13 cellular contexts compared by ENCODE assay signal in the genomic region with DNA sequence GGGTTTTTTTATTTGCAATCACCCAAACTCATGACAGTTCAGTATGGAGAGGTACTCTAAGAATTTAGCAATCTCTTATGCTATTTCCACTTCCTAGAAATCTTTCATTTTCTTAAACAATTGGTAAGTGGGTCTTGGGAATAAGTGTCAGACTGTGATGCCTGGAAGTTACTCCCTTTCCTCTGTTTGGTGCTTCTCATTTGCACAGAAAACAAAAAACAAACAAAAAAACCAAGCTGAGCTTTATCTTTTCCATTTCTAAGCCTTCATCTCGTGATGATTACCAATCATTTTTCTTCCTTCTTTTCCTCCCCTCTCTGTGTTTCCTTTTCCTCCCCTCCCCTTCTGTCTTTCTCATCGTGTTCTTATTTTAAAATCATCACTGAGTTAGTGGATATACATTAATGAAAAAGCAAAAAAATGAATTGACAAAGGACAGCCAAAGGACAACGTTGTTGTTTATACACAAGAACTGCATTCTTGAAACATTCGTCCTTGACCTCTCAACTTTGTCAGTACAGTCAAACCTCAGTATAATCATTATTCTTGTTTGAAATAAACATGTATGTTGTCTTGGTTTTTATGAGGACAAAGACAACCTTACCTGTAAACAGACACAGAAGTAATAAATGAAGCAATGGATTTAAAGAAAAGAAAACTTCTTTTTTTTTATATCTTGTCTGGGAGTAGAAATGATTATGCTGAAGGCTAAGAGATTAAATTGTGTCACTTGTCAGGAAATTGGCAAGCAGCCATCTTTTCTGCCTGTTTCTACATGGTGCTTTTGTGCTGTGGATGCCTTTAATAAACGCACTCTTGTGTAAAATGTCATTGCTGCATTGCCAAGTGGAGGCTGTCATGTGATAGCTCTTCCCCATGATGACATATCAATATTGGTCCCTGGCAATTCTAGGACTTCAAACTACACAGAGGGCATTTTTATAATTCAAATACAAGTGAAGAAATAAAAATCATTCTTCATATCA.
DNase-seq lines count a peak whose midpoint lies in the region; ATAC-seq and TF ChIP-seq lines count a peak whose summit lies in the region.
"Had no signal": no experiment of that assay in that cellular context is flagged by ENCODE, and none has a peak within 500 bp of the region (broad histone marks: within the 10 kb centered on the region; RNA-seq: fewer than 3 reads in every experiment).

No MANE protein-coding gene starts in this region.

- H3K27ac Mint-ChIP-seq in activated CD8-positive, alpha-beta T cell treated with anti-CD3 and anti-CD28 coated beads, Interleukin-2, amount 10 ng/mL, durations not matched to agents 7 days and 5 days, result no peak overlapping the region
- H3K27ac Mint-ChIP-seq: activated CD4-positive, alpha-beta T cell treated with anti-CD3 and anti-CD28 coated beads for 36 hours; CD4-positive, alpha-beta memory T cell had no signal

- H3K4me3 ChIP-seq in LNCaP clone FGC (ENCODE audit: low read depth, low read length) (no peak overlapping the region), neuronal stem cell (ENCODE audit: low read length in 2 of 2) (no peak overlapping the region), Karpas-422 (ENCODE audit: low read length) (no peak overlapping the region)
- H3K4me3 ChIP-seq: esophagus muscularis mucosa had no signal

- H3K4me1 ChIP-seq in neuronal stem cell (ENCODE audit: control insufficient read depth in 2 of 2, insufficient read depth in 1 of 2, low read depth in 1 of 2, low read length in 2 of 2) (no peaks in the 10 kb centered on the region), Karpas-422 (ENCODE audit: low read length) (no peaks in the 10 kb centered on the region)

- no peaks in the 10 kb centered on the region for H3K27me3 Mint-ChIP-seq in activated CD8-positive, alpha-beta T cell treated with anti-CD3 and anti-CD28 coated beads, Interleukin-2, amount 10 ng/mL, durations not matched to agents 7 days and 5 days (ENCODE audit: low read depth)
- H3K27me3 Mint-ChIP-seq: activated CD4-positive, alpha-beta T cell treated with anti-CD3 and anti-CD28 coated beads for 36 hours; CD4-positive, alpha-beta memory T cell had no signal

- no peak overlapping the region for H3K14ac ChIP-seq in neuronal stem cell (ENCODE audit: low read length)

- no peak overlapping the region for H3K18ac ChIP-seq in neuronal stem cell (ENCODE audit: low read length)

- POLR2A ChIA-PET in activated CD8-positive, alpha-beta T cell treated with anti-CD3 and anti-CD28 coated beads, Interleukin-2, amount 10 ng/mL, durations not matched to agents 7 days and 5 days (lab: Charles Lee), result interaction anchor here (0.6 kb wide), 1 partner anchor 118 kb away, joined by 3 read pairs; no protein-coding TSS in a partner anchor

- no peak overlapping the region for H3K23ac ChIP-seq in neuronal stem cell (ENCODE audit: low read depth, low read length, poor library complexity)

- no peak overlapping the region for H4K8ac ChIP-seq in neuronal stem cell (ENCODE audit: low read depth, low read length)

- H2AK5ac ChIP-seq in neuronal stem cell (ENCODE audit: low read depth, low read length), result no peak overlapping the region

- ATAC-seq in HG03108 (IDR thresholded peaks at IDR 0.05; ENCODE audit: unreplicated experiment), result no peak
- no peak for ATAC-seq in activated CD8-positive, alpha-beta T cell treated with anti-CD3 and anti-CD28 coated beads, Interleukin-2, amount 10 ng/mL, durations not matched to agents 7 days and 5 days
- ATAC-seq: activated CD4-positive, alpha-beta T cell treated with anti-CD3 and anti-CD28 coated beads for 36 hours had no signal

- no peak overlapping the region for H3K4me3 Mint-ChIP-seq in activated CD8-positive, alpha-beta T cell treated with anti-CD3 and anti-CD28 coated beads, Interleukin-2, amount 10 ng/mL, durations not matched to agents 7 days and 5 days
- H3K4me3 Mint-ChIP-seq: activated CD4-positive, alpha-beta T cell treated with anti-CD3 and anti-CD28 coated beads for 36 hours; CD4-positive, alpha-beta memory T cell; neural crest cell had no signal

- H4K20me1 ChIP-seq in Karpas-422 (ENCODE audit: insufficient read depth, low read depth, low read length), result no peaks in the 10 kb centered on the region

- no peak overlapping the region for H2BK15ac ChIP-seq in neuronal stem cell (ENCODE audit: low read length)

- H3K79me1 ChIP-seq in neuronal stem cell (ENCODE audit: low read depth, low read length), result no peaks in the 10 kb centered on the region

- no peaks in the 10 kb centered on the region for H3K36me3 ChIP-seq in neuronal stem cell (replicated peaks in 1 of 2; ENCODE audit: control insufficient read depth in 2 of 2, insufficient read depth in 2 of 2, low read length in 2 of 2)
- no peaks in the 10 kb centered on the region for H3K36me3 ChIP-seq in Karpas-422 (ENCODE audit: insufficient read depth, low read length)
- H3K36me3 ChIP-seq: esophagus muscularis mucosa had no signal

- H2BK120ac ChIP-seq in neuronal stem cell (ENCODE audit: low read depth, low read length), result no peak overlapping the region

- H4K91ac ChIP-seq in neuronal stem cell (ENCODE audit: low read depth, low read length, poor library complexity), result no peak overlapping the region

- no peaks in the 10 kb centered on the region for H3K27me3 ChIP-seq in neuronal stem cell (ENCODE audit: control insufficient read depth in 3 of 3, insufficient read depth in 3 of 3, low read depth in 1 of 3, low read length in 3 of 3)
- H3K27me3 ChIP-seq in Karpas-422 (ENCODE audit: low read length), result 0 out of 2 replicates have a peak, but pooled peaks cover 2% of the 10 kb centered on the region
- H3K27me3 ChIP-seq: esophagus muscularis mucosa had no signal

- H3K4me1 Mint-ChIP-seq in activated CD8-positive, alpha-beta T cell treated with anti-CD3 and anti-CD28 coated beads, Interleukin-2, amount 10 ng/mL, durations not matched to agents 7 days and 5 days (ENCODE audit: low read depth), result no peaks in the 10 kb centered on the region
- H3K4me1 Mint-ChIP-seq: activated CD4-positive, alpha-beta T cell treated with anti-CD3 and anti-CD28 coated beads for 36 hours; CD4-positive, alpha-beta memory T cell; neural crest cell had no signal

- no peaks in the 10 kb centered on the region for H3K9me2 ChIP-seq in Karpas-422 (replicated peaks; ENCODE audit: insufficient read depth, low read length)

- peak; percentile 21 for DNase-seq in LNCaP clone FGC (ENCODE audit: low read depth)
- DNase-seq in NCI-H345 treated with DMSO at 0.1 percent for 48 hours (lab: John Stamatoyannopoulos, UW; ENCODE audit: unreplicated experiment), result peak; percentile 79
- DNase-seq in caudate nucleus (lab: John Stamatoyannopoulos, UW), result peak in 49 of 61 donors; percentile 0 to 91 (median 51)
- no peak for DNase-seq in neuronal stem cell (ENCODE audit: low spot score)
- DNase-seq in iPS-NIHi7 (ENCODE audit: extremely low spot score), result no peak
- no peak for DNase-seq in Karpas-422
- no peak for DNase-seq in activated CD8-positive, alpha-beta T cell treated with anti-CD3 and anti-CD28 coated beads, Interleukin-2, amount 10 ng/mL, durations not matched to agents 7 days and 5 days
- DNase-seq: activated CD4-positive, alpha-beta T cell treated with anti-CD3 and anti-CD28 coated beads for 36 hours; CD4-positive, alpha-beta memory T cell; stimulated activated CD4-positive, alpha-beta T cell treated with anti-CD3 and anti-CD28 coated beads, Interleukin-15, amount 100 ng/mL, for 24 hours had no signal

- H2BK12ac ChIP-seq in neuronal stem cell (ENCODE audit: low read length), result no peak overlapping the region

- H3K36me3 Mint-ChIP-seq in activated CD8-positive, alpha-beta T cell treated with anti-CD3 and anti-CD28 coated beads, Interleukin-2, amount 10 ng/mL, durations not matched to agents 7 days and 5 days (ENCODE audit: low read depth), result no peaks in the 10 kb centered on the region
- H3K36me3 Mint-ChIP-seq: CD4-positive, alpha-beta memory T cell had no signal

- no peaks in the 10 kb centered on the region for H3K9me3 ChIP-seq in neuronal stem cell (replicated peaks in 1 of 2; ENCODE audit: control insufficient read depth in 2 of 2, insufficient read depth in 1 of 2, low read depth in 1 of 2, low read length in 2 of 2)
- no peaks in the 10 kb centered on the region for H3K9me3 ChIP-seq in Karpas-422 (ENCODE audit: low read length)
- H3K9me3 ChIP-seq: esophagus muscularis mucosa had no signal

- H3K4me2 ChIP-seq in neuronal stem cell (ENCODE audit: insufficient read depth, low read length, poor library complexity, severe bottlenecking) (no peak overlapping the region), Karpas-422 (ENCODE audit: low read depth, low read length, poor library complexity, severe bottlenecking) (no peak overlapping the region)

- H3K27ac ChIP-seq in caudate nucleus (ENCODE audit: low read depth, low read length), result peak overlapping the region; percentile 84
- H3K27ac ChIP-seq in neuronal stem cell (replicated peaks; ENCODE audit: low read length), result no peak overlapping the region
- no peak overlapping the region for H3K27ac ChIP-seq in Karpas-422 (ENCODE audit: low read length)
- H3K27ac ChIP-seq: esophagus muscularis mucosa had no signal

- H2AFZ ChIP-seq in neuronal stem cell (ENCODE audit: low read length) (peak overlapping the region; percentile 20), Karpas-422 (ENCODE audit: low read length) (no peak overlapping the region)

- no CpG with 5 or more reads among the region's 5 CpGs for WGBS in neuronal stem cell (ENCODE audit: extremely low coverage in 2 of 2, insufficient read length in 2 of 2, insufficient replicate concordance in 1 of 2), 2 donors

- CTCF ChIA-PET in activated CD8-positive, alpha-beta T cell treated with anti-CD3 and anti-CD28 coated beads, Interleukin-2, amount 10 ng/mL, durations not matched to agents 7 days and 5 days (lab: Charles Lee), result no interaction called here

- no peak overlapping the region for H3K4ac ChIP-seq in neuronal stem cell (ENCODE audit: low read length)

- H3K9me3 Mint-ChIP-seq in activated CD8-positive, alpha-beta T cell treated with anti-CD3 and anti-CD28 coated beads, Interleukin-2, amount 10 ng/mL, durations not matched to agents 7 days and 5 days (ENCODE audit: insufficient read depth), result peaks cover 5% of the 10 kb centered on the region

- no peaks in the 10 kb centered on the region for H3K79me2 ChIP-seq in Karpas-422 (ENCODE audit: low read length)

- no peak for TF ChIP-seq CTCF in LNCaP clone FGC (IDR thresholded peaks at IDR 0.05; ENCODE audit: control insufficient read depth, extremely low read depth, insufficient read depth)

- H2BK5ac ChIP-seq in neuronal stem cell (ENCODE audit: low read length), result no peak overlapping the region

- H3K9ac ChIP-seq in neuronal stem cell (ENCODE audit: low read depth, low read length, poor library complexity), result no peak overlapping the region
- H3K9ac ChIP-seq in Karpas-422 (ENCODE audit: low read length), result no peak overlapping the region

Comparison
In these comparisons a context has a peak if more than half of its experiments do, and no peak if none do; other contexts are left out.
1. DNase-seq: peak in LNCaP clone FGC (single experiment), NCI-H345 treated with DMSO at 0.1 percent for 48 hours (single experiment) and caudate nucleus (49 of 61); none in neuronal stem cell (single experiment), iPS-NIHi7 (single experiment), Karpas-422 (single experiment) and activated CD8-positive, alpha-beta T cell treated with anti-CD3 and anti-CD28 coated beads, Interleukin-2, amount 10 ng/mL, durations not matched to agents 7 days and 5 days (single experiment).